8 cellular contexts compared by ENCODE assay signal in genomic region chr19:20999731-21000352, GRCh38. TPM values are rescaled to one million over a fixed set of nuclear protein-coding genes. Genes with fewer than 3 reads are reported as not detected.
A peak's percentile ranks its signal among the peaks of the same experiment; 100 is the strongest.
DNase-seq lines count a peak whose midpoint lies in the region; ATAC-seq and TF ChIP-seq lines count a peak whose summit lies in the region.

No MANE protein-coding gene starts in this region.

- ATAC-seq in GM21723 (IDR thresholded peaks at IDR 0.05; ENCODE audit: unreplicated experiment), result peak; percentile 96
- peak; percentile 100 for ATAC-seq in body of pancreas
- ATAC-seq in gastrocnemius medialis, result peak; percentile 94 to 96

- no peak for TF ChIP-seq CTCF in body of pancreas (IDR thresholded peaks at IDR 0.05)
- no peak for TF ChIP-seq CTCF in gastrocnemius medialis (IDR thresholded peaks at IDR 0.05 in 4 of 5, conservative IDR thresholded peaks at IDR 0.05 in 1 of 5)

- H3K4me3 ChIP-seq in body of pancreas, result no peak overlapping the region
- H3K4me3 ChIP-seq in iPS-11a (ENCODE audit: low read depth, low read length), result peak overlapping the region; percentile 69
- H3K4me3 ChIP-seq in gastrocnemius medialis, result peak overlapping the region in 3 of 4 donors; percentile 35 to 53 (median 52)

- H3K9me3 ChIP-seq in body of pancreas, result no peaks in the 10 kb centered on the region
- no peaks in the 10 kb centered on the region for H3K9me3 ChIP-seq in gastrocnemius medialis

- H3K27ac ChIP-seq in body of pancreas (no peak overlapping the region), gastrocnemius medialis (no peak overlapping the region)

- TF ChIP-seq POLR2A in body of pancreas (IDR thresholded peaks at IDR 0.05), result no peak
- no peak for TF ChIP-seq POLR2A in gastrocnemius medialis (IDR thresholded peaks at IDR 0.05)

- peak; percentile 97 for DNase-seq in DMS53 (lab: John Stamatoyannopoulos, UW)
- peak; percentile 98 for DNase-seq in NAMALWA (ENCODE audit: low spot score)
- peak; percentile 73 for DNase-seq in T-helper 9 cell
- DNase-seq in body of pancreas, result peak; percentile 83 to 92 (median 88)
- peak; percentile 69 to 73 for DNase-seq in gastrocnemius medialis
- DNase-seq in GDM1 (lab: John Stamatoyannopoulos, UW), result no peak

- in situ Hi-C loops in gastrocnemius medialis (cut with MboI; ENCODE audit: low sequenced_read_pairs in 4 of 4), result no loop called here

- WGBS in body of pancreas, 2 donors, result 7 to 8% methylated on average over 7 to 29 of the region's 29 CpGs

- H3K36me3 ChIP-seq in body of pancreas (replicated peaks in 1 of 2; ENCODE audit: insufficient read depth in 1 of 2, low read depth in 2 of 2) (no peaks in the 10 kb centered on the region), gastrocnemius medialis (no peaks in the 10 kb centered on the region)

- intact Hi-C loops in body of pancreas (cut with DNase I), result no loop called here
- intact Hi-C loops in gastrocnemius medialis (cut with DNase I; ENCODE audit: low total_unique reads), result no loop called here

- H3K27me3 ChIP-seq in body of pancreas (no peaks in the 10 kb centered on the region), gastrocnemius medialis (no peaks in the 10 kb centered on the region)

- peaks cover 6% of the 10 kb centered on the region for H3K4me1 ChIP-seq in body of pancreas
- H3K4me1 ChIP-seq in gastrocnemius medialis, result no peaks in the 10 kb centered on the region

RNA-seq across cellular contexts. Expression of gene ZNF430, which starts 20.6 kb away (rescaled TPM):
- total RNA-seq in body of pancreas, result 10 to 100 TPM in 1 of 2 donors, 1 to 10 TPM in 1; 4.0 to 11.4 TPM
- total RNA-seq in gastrocnemius medialis, result 1 to 10 TPM; 1.3 to 5.9 (median 2.0) TPM

Comparison
In these comparisons a context has a peak if more than half of its experiments do, and no peak if none do; other contexts are left out.
1. H3K4me3 ChIP-seq: peak in iPS-11a (single experiment) and gastrocnemius medialis (3 of 4); none in body of pancreas (0 of 2).
2. Peak in every context shown above with its lines, with median percentiles within 50 percentile points of each other: ATAC-seq.